ENCODE assay signal across 2 cellular contexts in genomic region chr15:78881681-78882080, GRCh38.
A peak's percentile ranks its signal among the peaks of the same experiment; 100 is the strongest.
TF ChIP-seq lines count a peak whose summit lies in the region.

No MANE protein-coding gene starts in this region.

TF ChIP-seq in liver, 16 proteins besides CTCF, POLR2A, EP300 and RAD21:
- TF ChIP-seq FOXA2 (IDR thresholded peaks at IDR 0.05): no peak
- peak in 1 of 2 donors; percentile 29 for TF ChIP-seq RXRA (IDR thresholded peaks at IDR 0.05)
- no peak for TF ChIP-seq EGR1 (IDR thresholded peaks at IDR 0.05; ENCODE audit: low read depth in 2 of 2)
- peak in 1 of 2 donors; percentile 17 for TF ChIP-seq HNF4A (conservative IDR thresholded peaks at IDR 0.05)
- TF ChIP-seq YY1 (IDR thresholded peaks at IDR 0.05): no peak

TF ChIP-seq in HepG2, 621 proteins besides CTCF, POLR2A, EP300 and RAD21:
- TF ChIP-seq ZNF280B (CRISPR knock-in tag; IDR thresholded peaks at IDR 0.05; ENCODE audit: borderline replicate concordance): no peak
- no peak for TF ChIP-seq ZNF770 (CRISPR knock-in tag; IDR thresholded peaks at IDR 0.05)
- no peak for TF ChIP-seq TCF12 (IDR thresholded peaks at IDR 0.05)
- TF ChIP-seq TCF12 (CRISPR knock-in tag; IDR thresholded peaks at IDR 0.05): no peak
- no peak for TF ChIP-seq ZNF607 (CRISPR knock-in tag; IDR thresholded peaks at IDR 0.05; ENCODE audit: borderline replicate concordance)
- no peak for TF ChIP-seq NR2F6 (IDR thresholded peaks at IDR 0.05)
- TF ChIP-seq NR2F6 (CRISPR knock-in tag; IDR thresholded peaks at IDR 0.05): no peak
- no peak for TF ChIP-seq ZNF34 (CRISPR knock-in tag; IDR thresholded peaks at IDR 0.05; ENCODE audit: borderline replicate concordance)
- TF ChIP-seq, protein P1, sequence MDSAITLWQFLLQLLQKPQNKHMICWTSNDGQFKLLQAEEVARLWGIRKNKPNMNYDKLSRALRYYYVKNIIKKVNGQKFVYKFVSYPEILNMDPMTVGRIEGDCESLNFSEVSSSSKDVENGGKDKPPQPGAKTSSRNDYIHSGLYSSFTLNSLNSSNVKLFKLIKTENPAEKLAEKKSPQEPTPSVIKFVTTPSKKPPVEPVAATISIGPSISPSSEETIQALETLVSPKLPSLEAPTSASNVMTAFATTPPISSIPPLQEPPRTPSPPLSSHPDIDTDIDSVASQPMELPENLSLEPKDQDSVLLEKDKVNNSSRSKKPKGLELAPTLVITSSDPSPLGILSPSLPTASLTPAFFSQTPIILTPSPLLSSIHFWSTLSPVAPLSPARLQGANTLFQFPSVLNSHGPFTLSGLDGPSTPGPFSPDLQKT (CRISPR knock-in tag; IDR thresholded peaks at IDR 0.05; ENCODE audit: borderline replicate concordance): no peak
- TF ChIP-seq ZBTB49 (CRISPR knock-in tag; IDR thresholded peaks at IDR 0.05; ENCODE audit: borderline replicate concordance): no peak
- TF ChIP-seq ZBTB37 (CRISPR knock-in tag; IDR thresholded peaks at IDR 0.05): no peak
- TF ChIP-seq NFRKB (IDR thresholded peaks at IDR 0.05): no peak
- no peak for TF ChIP-seq ZNF841 (CRISPR knock-in tag; IDR thresholded peaks at IDR 0.05; ENCODE audit: borderline replicate concordance)
- no peak for TF ChIP-seq FOXK1 (CRISPR knock-in tag; IDR thresholded peaks at IDR 0.05; ENCODE audit: borderline replicate concordance, low read depth)
- TF ChIP-seq ZNF468 (CRISPR knock-in tag; IDR thresholded peaks at IDR 0.05): no peak
- TF ChIP-seq RBM22 (optimal IDR thresholded peaks at IDR 0.05; ENCODE audit: low read length): no peak
- TF ChIP-seq, protein P2, sequence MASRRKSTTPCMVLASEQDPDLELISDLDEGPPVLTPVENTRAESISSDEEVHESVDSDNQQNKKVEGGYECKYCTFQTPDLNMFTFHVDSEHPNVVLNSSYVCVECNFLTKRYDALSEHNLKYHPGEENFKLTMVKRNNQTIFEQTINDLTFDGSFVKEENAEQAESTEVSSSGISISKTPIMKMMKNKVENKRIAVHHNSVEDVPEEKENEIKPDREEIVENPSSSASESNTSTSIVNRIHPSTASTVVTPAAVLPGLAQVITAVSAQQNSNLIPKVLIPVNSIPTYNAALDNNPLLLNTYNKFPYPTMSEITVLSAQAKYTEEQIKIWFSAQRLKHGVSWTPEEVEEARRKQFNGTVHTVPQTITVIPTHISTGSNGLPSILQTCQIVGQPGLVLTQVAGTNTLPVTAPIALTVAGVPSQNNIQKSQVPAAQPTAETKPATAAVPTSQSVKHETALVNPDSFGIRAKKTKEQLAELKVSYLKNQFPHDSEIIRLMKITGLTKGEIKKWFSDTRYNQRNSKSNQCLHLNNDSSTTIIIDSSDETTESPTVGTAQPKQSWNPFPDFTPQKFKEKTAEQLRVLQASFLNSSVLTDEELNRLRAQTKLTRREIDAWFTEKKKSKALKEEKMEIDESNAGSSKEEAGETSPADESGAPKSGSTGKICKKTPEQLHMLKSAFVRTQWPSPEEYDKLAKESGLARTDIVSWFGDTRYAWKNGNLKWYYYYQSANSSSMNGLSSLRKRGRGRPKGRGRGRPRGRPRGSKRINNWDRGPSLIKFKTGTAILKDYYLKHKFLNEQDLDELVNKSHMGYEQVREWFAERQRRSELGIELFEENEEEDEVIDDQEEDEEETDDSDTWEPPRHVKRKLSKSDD (CRISPR knock-in tag; IDR thresholded peaks at IDR 0.05; ENCODE audit: low read depth): no peak
- TF ChIP-seq THAP7 (CRISPR knock-in tag; IDR thresholded peaks at IDR 0.05): no peak
- no peak for TF ChIP-seq ZNF503 (CRISPR knock-in tag; IDR thresholded peaks at IDR 0.05)
